In the genomic region with DNA sequence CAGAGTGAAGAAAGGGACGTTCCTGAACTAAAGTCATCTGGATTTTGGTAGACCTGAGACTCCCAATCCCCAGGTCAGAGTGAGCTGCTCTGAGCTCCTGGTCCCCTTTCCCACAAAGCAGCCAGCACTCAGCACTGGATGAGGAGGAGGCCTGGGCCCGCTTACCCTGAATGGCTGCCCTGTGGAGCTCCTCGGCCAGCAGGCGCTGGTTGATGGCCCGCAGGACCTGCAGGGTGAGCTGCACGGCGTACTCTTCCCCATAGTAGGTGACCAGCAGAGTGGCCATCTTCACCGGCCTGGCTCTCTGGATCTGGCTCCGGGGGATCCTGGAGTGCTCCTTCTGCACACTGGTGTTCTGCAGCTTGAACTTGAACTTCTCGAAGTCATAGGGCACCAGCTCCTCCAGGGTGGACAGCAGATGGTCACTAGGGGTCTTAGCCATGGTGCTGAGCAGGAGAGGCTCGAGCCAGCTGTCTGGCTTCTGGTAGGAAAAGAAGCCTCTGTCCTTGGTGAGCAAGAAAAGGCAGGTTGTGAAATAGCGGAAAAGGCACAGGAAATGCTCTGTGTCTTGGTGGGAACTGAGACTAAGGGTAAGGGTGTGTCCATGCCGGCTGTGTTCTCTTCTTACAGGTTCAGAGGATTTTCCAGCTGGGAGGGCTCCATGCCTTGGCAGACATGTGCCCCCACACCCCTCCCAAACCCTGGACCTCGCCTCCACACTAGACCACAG, we compare ENCODE assay signal across 14 cellular contexts. TPM values are rescaled to one million over a fixed set of nuclear protein-coding genes. Genes with fewer than 3 reads are reported as not detected.
A peak's percentile ranks its signal among the peaks of the same experiment; 100 is the strongest.
DNase-seq lines count a peak whose midpoint lies in the region; ATAC-seq lines count a peak whose summit lies in the region.
"Had no signal": no experiment of that assay in that cellular context is flagged by ENCODE, and none has a peak within 500 bp of the region (broad histone marks: within the 10 kb centered on the region; RNA-seq: fewer than 3 reads in every experiment).

Gene MEFV (minus strand): TSS at position 488 of the 730 bp plus-strand sequence. CDS start 46 bp downstream, at position 442.

- H3K27me3 ChIP-seq in subcutaneous abdominal adipose tissue (ENCODE audit: control insufficient read depth in 5 of 5, insufficient read depth in 4 of 5, low read length in 5 of 5), result peaks cover 0 to 2% (median 0%) of the 10 kb centered on the region in 5 donors
- H3K27me3 ChIP-seq: pancreas, tibial nerve had no signal

- peak; percentile 19 for ATAC-seq in left lobe of liver
- ATAC-seq in HG02642 (IDR thresholded peaks at IDR 0.05; ENCODE audit: poor library complexity, unreplicated experiment), result no peak
- ATAC-seq: body of pancreas had no signal

- peak within 1 kb of the TSS in 3 of 5 donors; percentile 14 to 37 (median 22) for H3K4me3 ChIP-seq in subcutaneous abdominal adipose tissue (ENCODE audit: low read depth in 1 of 5, low read length in 5 of 5)
- H3K4me3 ChIP-seq: body of pancreas, pancreas had no signal

- H3K9ac ChIP-seq in subcutaneous abdominal adipose tissue (ENCODE audit: low read length in 5 of 5), result peak within 1 kb of the TSS in 1 of 5 donors; percentile 39

- H3K36me3 ChIP-seq in subcutaneous abdominal adipose tissue (ENCODE audit: control insufficient read depth in 5 of 5, insufficient read depth in 5 of 5, low read length in 5 of 5), result no peaks in the 10 kb centered on the region
- H3K36me3 ChIP-seq: esophagus squamous epithelium, pancreas, tibial nerve had no signal

- no peak within 1 kb of the TSS for H3K27ac ChIP-seq in subcutaneous abdominal adipose tissue (ENCODE audit: low read depth, low read length)
- H3K27ac ChIP-seq: body of pancreas, pancreas, tibial nerve had no signal

- no peaks in the 10 kb centered on the region for H3K9me3 ChIP-seq in subcutaneous abdominal adipose tissue (ENCODE audit: control insufficient read depth in 5 of 5, low read length in 5 of 5)
- H3K9me3 ChIP-seq: body of pancreas, esophagus squamous epithelium, pancreas, tibial nerve had no signal

- peaks cover 0 to 41% (median 26%) of the 10 kb centered on the region in 5 donors for H3K4me1 ChIP-seq in subcutaneous abdominal adipose tissue (ENCODE audit: control insufficient read depth in 5 of 5, insufficient read depth in 5 of 5, low read length in 5 of 5)
- H3K4me1 ChIP-seq: body of pancreas, esophagus squamous epithelium, pancreas had no signal

- DNase-seq in LHCN-M2 (ENCODE audit: low read depth) (peak; percentile 55), UCSD-AML1 (lab: John Stamatoyannopoulos, UW; ENCODE audit: unreplicated experiment) (peak; percentile 33), left lobe of liver (ENCODE audit: low spot score) (no peak), LoVo (ENCODE audit: low spot score) (no peak), DMS79 (lab: John Stamatoyannopoulos, UW) (no peak)
- DNase-seq: COR-L47, esophagus squamous epithelium, NCI-H187 treated with DMSO at 0.1 percent for 48 hours, pancreas had no signal

RNA-seq across cellular contexts. Expression of gene MEFV, which starts in this region (rescaled TPM):
- 0.06 TPM in 1 of 2 replicates, not detected in the other for total RNA-seq in LHCN-M2 (2014; rRNA removed)
- 0.04 TPM for polyA plus RNA-seq in LHCN-M2 (2012)
- 0.88 TPM for total RNA-seq in left lobe of liver
- polyA plus RNA-seq: keratinocyte had no signal

Comparison
In these comparisons a context has a peak if more than half of its experiments do, and no peak if none do; other contexts are left out.
1. Peak in DNase-seq in LHCN-M2; RNA of the gene not detected or under 1 TPM.
2. Peak in ATAC-seq in left lobe of liver; RNA of the gene not detected or under 1 TPM.